Comparison of ENCODE assay signal across 28 cellular contexts in the genomic region with DNA sequence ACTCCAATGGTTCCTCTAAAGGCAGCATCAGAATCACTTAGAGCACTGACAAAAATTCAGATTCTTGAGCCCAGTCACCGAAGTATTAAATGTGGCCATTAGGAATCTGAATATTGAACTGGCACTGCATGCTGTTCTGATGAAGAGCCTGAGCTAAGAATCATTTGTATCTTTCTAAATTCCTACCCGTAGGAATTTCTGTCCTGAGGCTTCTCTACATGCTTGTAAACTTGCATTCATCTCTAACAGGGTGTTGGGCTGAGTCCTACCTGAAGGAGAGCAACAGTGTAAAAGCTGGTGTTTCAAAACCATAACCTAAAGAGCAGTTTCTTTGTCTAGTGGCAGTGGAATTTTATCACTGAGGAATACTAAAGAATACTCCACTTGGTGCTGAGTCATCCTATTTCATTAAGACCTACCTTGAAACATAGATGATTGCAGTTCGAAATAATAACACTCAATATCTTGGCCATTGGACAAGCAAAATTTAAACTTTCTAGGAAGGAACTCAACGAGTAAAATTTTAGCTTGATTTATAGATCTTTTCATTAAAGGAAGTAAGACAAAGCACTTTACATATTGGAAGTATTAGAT.
"Had no signal": no experiment of that assay in that cellular context is flagged by ENCODE, and none has a peak within 500 bp of the region (broad histone marks: within the 10 kb centered on the region; RNA-seq: fewer than 3 reads in every experiment).

No MANE protein-coding gene starts in this region.

- H3K27me3 ChIP-seq: left lung, tibial artery had no signal

- H3K27me3 Mint-ChIP-seq: activated CD4-positive, alpha-beta T cell treated with anti-CD3 and anti-CD28 coated beads for 36 hours; activated T-cell treated with anti-CD3 and anti-CD28 coated beads, Interleukin-2, amount 50 U/mL, for 24 hours; natural killer cell treated with Interleukin-12 subunit alpha and Interleukin-12 subunit beta and Interleukin-15 and Interleukin-18, amount 100 ng/mL, for 72 hours; stimulated activated naive CD8-positive, alpha-beta T cell treated with anti-CD3 and anti-CD28 coated beads, Interleukin-15, amount 100 ng/mL, for 72 hours had no signal

- DNase-seq: activated B cell treated with CpG ODN at 0.5 μM for 24 hours; activated CD4-positive, alpha-beta T cell treated with anti-CD3 and anti-CD28 coated beads for 36 hours; activated CD4-positive, alpha-beta T cell treated with anti-CD3 and anti-CD28 coated beads, Interleukin-2, amount 50 U/mL, for 4 hours; activated CD8-positive, alpha-beta memory T cell treated with anti-CD3 and anti-CD28 coated beads for 24 hours; activated CD8-positive, alpha-beta memory T cell treated with anti-CD3 and anti-CD28 coated beads, Interleukin-2, amount 50 U/mL, for 4 hours; activated T-cell treated with anti-CD3 and anti-CD28 coated beads, Interleukin-2, amount 50 U/mL, for 24 hours; aorta; caudate nucleus; effector CD4-positive, alpha-beta T cell; foreskin fibroblast; immature natural killer cell; kidney glomerular epithelial cell; left lung; nucleus accumbens; retina; stimulated activated CD4-positive, alpha-beta T cell treated with anti-CD3 and anti-CD28 coated beads, Interleukin-4, amount 100 ng/mL, for 24 hours; stimulated activated naive CD8-positive, alpha-beta T cell treated with anti-CD3 and anti-CD28 coated beads, Interleukin-15, amount 100 ng/mL, for 72 hours; T1000; tibial artery had no signal

- H3K27ac ChIP-seq: left lung, tibial artery had no signal

- H3K27ac Mint-ChIP-seq: activated B cell treated with CpG ODN at 0.5 μM for 24 hours; activated CD4-positive, alpha-beta T cell treated with anti-CD3 and anti-CD28 coated beads for 36 hours; activated naive CD4-positive, alpha-beta T cell treated with anti-CD3 and anti-CD28 coated beads, Interleukin-2, amount 50 U/mL, for 72 hours; activated T-cell treated with anti-CD3 and anti-CD28 coated beads, Interleukin-2, amount 50 U/mL, for 24 hours; activated T-helper 17 cell treated with anti-CD3 and anti-CD28 coated beads, Interleukin-2, amount 50 U/mL, for 72 hours; dendritic cell treated with granulocyte-macrophage colony-stimulating factor and Interleukin-4, amounts not matched to agents 40 ng/mL and 50 ng/mL, for 4 days; immature natural killer cell; mesothelial cell of epicardium; natural killer cell treated with Interleukin-12 subunit alpha and Interleukin-12 subunit beta and Interleukin-15 and Interleukin-18, amount 100 ng/mL, for 72 hours; stimulated activated naive CD8-positive, alpha-beta T cell treated with anti-CD3 and anti-CD28 coated beads, Interleukin-15, amount 100 ng/mL, for 72 hours; T-helper 1 cell treated with Interleukin-12 subunit alpha and Interleukin-12 subunit beta and Interleukin-4 antibody, amounts not matched to agents 30 μg/mL and 1 μg/mL, for 36 hours had no signal

- H3K4me1 ChIP-seq: left lung had no signal

- FAIRE-seq: endometrium had no signal

- H3K36me3 ChIP-seq: left lung, tibial artery had no signal

- H3K9me3 ChIP-seq: tibial artery had no signal

- H3K4me1 Mint-ChIP-seq: activated B cell treated with CpG ODN at 0.5 μM for 24 hours; activated CD4-positive, alpha-beta T cell treated with anti-CD3 and anti-CD28 coated beads for 36 hours; activated T-helper 17 cell treated with anti-CD3 and anti-CD28 coated beads, Interleukin-2, amount 50 U/mL, for 72 hours; immature natural killer cell; stimulated activated naive CD8-positive, alpha-beta T cell treated with anti-CD3 and anti-CD28 coated beads, Interleukin-15, amount 100 ng/mL, for 72 hours had no signal

- ATAC-seq: activated CD4-positive, alpha-beta T cell treated with anti-CD3 and anti-CD28 coated beads for 36 hours; activated naive CD4-positive, alpha-beta T cell treated with anti-CD3 and anti-CD28 coated beads, Interleukin-2, amount 50 U/mL, for 72 hours; activated T-helper 17 cell treated with anti-CD3 and anti-CD28 coated beads, Interleukin-2, amount 50 U/mL, for 72 hours; left lung; natural killer cell treated with Interleukin-12 subunit alpha and Interleukin-12 subunit beta and Interleukin-15 and Interleukin-18, amount 100 ng/mL, for 72 hours; stimulated activated naive CD8-positive, alpha-beta T cell treated with anti-CD3 and anti-CD28 coated beads, Interleukin-15, amount 100 ng/mL, for 72 hours had no signal

- H3K4me3 Mint-ChIP-seq: activated B cell treated with CpG ODN at 0.5 μM for 24 hours; activated CD4-positive, alpha-beta T cell treated with anti-CD3 and anti-CD28 coated beads for 36 hours; activated T-cell treated with anti-CD3 and anti-CD28 coated beads, Interleukin-2, amount 50 U/mL, for 24 hours; activated T-helper 17 cell treated with anti-CD3 and anti-CD28 coated beads, Interleukin-2, amount 50 U/mL, for 72 hours; brain; dendritic cell treated with granulocyte-macrophage colony-stimulating factor and Interleukin-4, amounts not matched to agents 40 ng/mL and 50 ng/mL, for 4 days; immature natural killer cell; mesothelial cell of epicardium; natural killer cell treated with Interleukin-12 subunit alpha and Interleukin-12 subunit beta and Interleukin-15 and Interleukin-18, amount 100 ng/mL, for 72 hours; stimulated activated naive CD8-positive, alpha-beta T cell treated with anti-CD3 and anti-CD28 coated beads, Interleukin-15, amount 100 ng/mL, for 72 hours; T-helper 1 cell treated with Interleukin-12 subunit alpha and Interleukin-12 subunit beta and Interleukin-4 antibody, amounts not matched to agents 30 μg/mL and 1 μg/mL, for 36 hours had no signal

- H3K4me3 ChIP-seq: left lung, lung, tibial artery had no signal
